1 cellular context compared by ENCODE assay signal in the genomic region with DNA sequence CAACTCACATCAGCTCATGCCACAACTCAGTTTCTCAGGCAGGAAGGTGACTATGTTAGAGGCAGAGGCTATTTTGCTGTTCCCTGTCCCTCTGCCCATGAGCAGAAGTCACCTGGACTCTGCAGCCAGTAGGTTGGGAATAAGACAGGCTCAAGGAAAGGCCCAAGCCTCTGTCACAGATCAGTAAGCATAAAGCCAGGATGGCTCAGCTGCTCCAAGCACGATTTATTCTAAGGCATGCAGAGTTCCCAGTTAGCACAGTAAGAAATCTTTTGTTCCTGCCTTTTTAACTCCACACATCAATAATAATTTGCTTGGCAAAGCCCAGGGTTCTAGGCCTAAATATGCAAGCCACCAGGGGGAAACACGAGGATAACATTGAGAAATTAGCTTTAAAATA.
TF ChIP-seq lines count a peak whose summit lies in the region.

No MANE protein-coding gene starts in this region.

TF ChIP-seq in H1, 55 proteins besides CTCF, POLR2A, EP300 and RAD21:
- TF ChIP-seq, protein P1, sequence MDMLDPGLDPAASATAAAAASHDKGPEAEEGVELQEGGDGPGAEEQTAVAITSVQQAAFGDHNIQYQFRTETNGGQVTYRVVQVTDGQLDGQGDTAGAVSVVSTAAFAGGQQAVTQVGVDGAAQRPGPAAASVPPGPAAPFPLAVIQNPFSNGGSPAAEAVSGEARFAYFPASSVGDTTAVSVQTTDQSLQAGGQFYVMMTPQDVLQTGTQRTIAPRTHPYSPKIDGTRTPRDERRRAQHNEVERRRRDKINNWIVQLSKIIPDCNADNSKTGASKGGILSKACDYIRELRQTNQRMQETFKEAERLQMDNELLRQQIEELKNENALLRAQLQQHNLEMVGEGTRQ (IDR thresholded peaks at IDR 0.05; ENCODE audit: low read length), result no peak
- no peak for TF ChIP-seq POU5F1 (IDR thresholded peaks at IDR 0.05; ENCODE audit: low read depth, low read length)
- no peak for TF ChIP-seq RNF2 (IDR thresholded peaks at IDR 0.05; ENCODE audit: borderline replicate concordance, low read depth, low read length, missing control alignments, poor library complexity, severe bottlenecking)
- no peak for TF ChIP-seq RFX5 (IDR thresholded peaks at IDR 0.05; ENCODE audit: borderline replicate concordance, low read depth, low read length)
- TF ChIP-seq SIRT6 (IDR thresholded peaks at IDR 0.05; ENCODE audit: low read length), result no peak
- TF ChIP-seq BACH1 (IDR thresholded peaks at IDR 0.05; ENCODE audit: low read length), result no peak
- TF ChIP-seq JUN (IDR thresholded peaks at IDR 0.05; ENCODE audit: low read depth, low read length), result no peak
- no peak for TF ChIP-seq CTBP2 (IDR thresholded peaks at IDR 0.05; ENCODE audit: borderline replicate concordance, insufficient read depth, insufficient read length, low read length)
- TF ChIP-seq HDAC2 (IDR thresholded peaks at IDR 0.05; ENCODE audit: borderline replicate concordance in 1 of 2, low read depth in 2 of 2, low read length in 2 of 2), result no peak
- TF ChIP-seq TAF7 (optimal IDR thresholded peaks at IDR 0.05; ENCODE audit: borderline replicate concordance, low read depth, low read length), result no peak
- TF ChIP-seq CBX8 (IDR thresholded peaks at IDR 0.05; ENCODE audit: borderline replicate concordance, low read depth, low read length), result no peak
- no peak for TF ChIP-seq CEBPB (IDR thresholded peaks at IDR 0.05; ENCODE audit: low read depth, low read length)
- no peak for TF ChIP-seq NRF1 (IDR thresholded peaks at IDR 0.05; ENCODE audit: low read depth, low read length)
